In genomic region chr3:28348286-28348636, GRCh38 we compare ENCODE assay signal across 8 cellular contexts. TPM values are rescaled to one million over a fixed set of nuclear protein-coding genes. Genes with fewer than 3 reads are reported as not detected.
DNase-seq lines count a peak whose midpoint lies in the region; ATAC-seq and TF ChIP-seq lines count a peak whose summit lies in the region.

No MANE protein-coding gene starts in this region.

- peak overlapping the region; percentile 92 for H3K4me3 ChIP-seq in CD8-positive, alpha-beta memory T cell (ENCODE audit: low read length)
- peak overlapping the region; percentile 85 for H3K4me3 ChIP-seq in iPS-18a (ENCODE audit: low read length)
- peak overlapping the region; percentile 63 to 88 (median 74) for H3K4me3 ChIP-seq in spleen

- peaks cover 55 to 80% (median 74%) of the 10 kb centered on the region in 3 donors for H3K4me1 Mint-ChIP-seq in CD8-positive, alpha-beta memory T cell

- H3K9me3 Mint-ChIP-seq in CD8-positive, alpha-beta memory T cell: peaks cover 2 to 11% (median 10%) of the 10 kb centered on the region in 5 donors

- intact Hi-C loops in spleen (cut with DNase I; ENCODE audit: low total_unique reads): no loop called here

- H3K36me3 Mint-ChIP-seq in CD8-positive, alpha-beta memory T cell: peaks cover 8 to 29% (median 17%) of the 10 kb centered on the region in 3 donors

- TF ChIP-seq POLR2A in spleen (IDR thresholded peaks at IDR 0.05): no peak

- CTCF ChIA-PET in CD8-positive, alpha-beta memory T cell (lab: Charles Lee): interaction anchor here (0.7 to 4.5 kb wide), 7 partner anchors 9 to 636 kb away, joined by 3 to 26 read pairs (median 9); partner anchors contain the start of gene EOMES

- H3K27me3 ChIP-seq in CD8-positive, alpha-beta memory T cell (ENCODE audit: insufficient read depth, low read length, poor library complexity, severe bottlenecking): no peaks in the 10 kb centered on the region
- H3K27me3 ChIP-seq in iPS-18a (ENCODE audit: control insufficient read depth, insufficient read depth, low read length) (no peaks in the 10 kb centered on the region), spleen (replicated peaks in 1 of 7) (no peaks in the 10 kb centered on the region)

- peak; percentile 86 for ATAC-seq in HG03135 (IDR thresholded peaks at IDR 0.05; ENCODE audit: unreplicated experiment)

- peak overlapping the region; percentile 96 to 100 (median 98) for H3K4me3 Mint-ChIP-seq in CD8-positive, alpha-beta memory T cell

- H3K27ac Mint-ChIP-seq in CD8-positive, alpha-beta memory T cell: peak overlapping the region; percentile 95 to 100 (median 99)

- peak overlapping the region; percentile 84 for H3K9ac ChIP-seq in iPS-18a (ENCODE audit: low read length)

- no peaks in the 10 kb centered on the region for H3K27me3 Mint-ChIP-seq in CD8-positive, alpha-beta memory T cell

- no peaks in the 10 kb centered on the region for H3K36me3 ChIP-seq in CD8-positive, alpha-beta memory T cell (ENCODE audit: insufficient read depth, low read length)
- no peaks in the 10 kb centered on the region for H3K36me3 ChIP-seq in iPS-18a (ENCODE audit: control insufficient read depth, low read depth, low read length)
- H3K36me3 ChIP-seq in spleen: peaks cover 4 to 18% (median 6%) of the 10 kb centered on the region in 6 donors

- 0 to 1% (median 1%) methylated on average over 14 to 15 of the region's 15 CpGs for WGBS in adipose tissue, 3 donors
- 0 to 3% (median 1%) methylated on average over 10 to 15 of the region's 15 CpGs for WGBS in spleen, 5 donors

- no peaks in the 10 kb centered on the region for H3K9me3 ChIP-seq in CD8-positive, alpha-beta memory T cell (ENCODE audit: low read length)
- H3K9me3 ChIP-seq in iPS-18a (ENCODE audit: control insufficient read depth, low read depth, low read length) (no peaks in the 10 kb centered on the region), spleen (peaks cover 0 to 30% (median 19%) of the 10 kb centered on the region in 8 donors)

- POLR2A ChIA-PET in CD8-positive, alpha-beta memory T cell (lab: Charles Lee): interaction anchor here (0.7 to 2.1 kb wide), 6 partner anchors 21 to 1015 kb away, joined by 3 to 14 read pairs (median 4); partner anchors contain the start of genes NEK10 and SLC4A7

- peak in 1 of 5 donors; percentile 95 for DNase-seq in CD8-positive, alpha-beta memory T cell
- no peak for DNase-seq in spleen
- DNase-seq in midbrain (lab: John Stamatoyannopoulos, UW): no peak
- no peak for DNase-seq in NCI-H2227 treated with DMSO at 0.1 percent for 48 hours (lab: John Stamatoyannopoulos, UW)
- no peak for DNase-seq in islet precursor cell

- peak overlapping the region; percentile 97 for H3K27ac ChIP-seq in CD8-positive, alpha-beta memory T cell (ENCODE audit: low read depth, low read length)
- peak overlapping the region; percentile 100 for H3K27ac ChIP-seq in adipose tissue (ENCODE audit: low read depth, low read length)
- H3K27ac ChIP-seq in iPS-18a (ENCODE audit: low read length): peak overlapping the region; percentile 78
- H3K27ac ChIP-seq in spleen: peak overlapping the region; percentile 98 to 99 (median 99)

- peaks cover 39% of the 10 kb centered on the region for H3K4me1 ChIP-seq in CD8-positive, alpha-beta memory T cell (ENCODE audit: insufficient read depth, low read length)
- H3K4me1 ChIP-seq in iPS-18a (ENCODE audit: control insufficient read depth, low read depth, low read length) (peaks cover 13% of the 10 kb centered on the region), spleen (peaks cover 26 to 76% (median 53%) of the 10 kb centered on the region in 6 donors)

- no peak for TF ChIP-seq CTCF in spleen (IDR thresholded peaks at IDR 0.05 in 8 of 11, conservative IDR thresholded peaks at IDR 0.05 in 3 of 11)

RNA-seq across cellular contexts. Expression of gene ZCWPW2, which starts 0.3 kb away (rescaled TPM):
- total RNA-seq in CD8-positive, alpha-beta memory T cell: under 1 TPM; 0.20 to 0.27 TPM
- polyA plus RNA-seq in CD8-positive, alpha-beta memory T cell: 0.66 TPM
- 1 to 10 TPM in 1 of 3 donors, under 1 TPM in 2; 0.61 to 4.8 (median 0.66) TPM for polyA plus RNA-seq in adipose tissue
- under 1 TPM in 4 of 7 donors, not detected in 3; 0.34 to 0.76 (median 0.45) TPM for total RNA-seq in spleen
- under 1 TPM; 0.35 to 0.50 (median 0.37) TPM for polyA plus RNA-seq in spleen

RNA-seq across cellular contexts. Expression of gene AZI2, which starts 0.4 kb away (rescaled TPM):
- 10 to 100 TPM; 34.5 to 36.4 TPM for total RNA-seq in CD8-positive, alpha-beta memory T cell
- polyA plus RNA-seq in CD8-positive, alpha-beta memory T cell: 51.8 TPM
- 10 to 100 TPM; 28.7 to 90.9 (median 63.5) TPM for polyA plus RNA-seq in adipose tissue
- total RNA-seq in spleen: 10 to 100 TPM; 42.6 to 60.3 (median 51.5) TPM
- polyA plus RNA-seq in spleen: 10 to 100 TPM; 17.9 to 22.6 (median 18.6) TPM
